16 cellular contexts compared by ENCODE assay signal in genomic region chr3:153003860-153004259, GRCh38.
"Had no signal": no experiment of that assay in that cellular context is flagged by ENCODE, and none has a peak within 500 bp of the region (broad histone marks: within the 10 kb centered on the region; RNA-seq: fewer than 3 reads in every experiment).

No MANE protein-coding gene starts in this region.

- DNase-seq: KBM-7, MV-4-11, NCI-H1048, NCI-H1105, NCI-H1436 treated with DMSO at 0.1 percent for 48 hours, NCI-H1694, NCI-H187 treated with DMSO at 0.1 percent for 48 hours, NCI-H2029 treated with DMSO at 0.1 percent for 48 hours, NCI-H2171 treated with DMSO at 0.1 percent for 48 hours, NCI-H345, NCI-H526 treated with DMSO at 0.1 percent for 48 hours, NCI-H774, Right ventricle myocardium superior, RPMI8226, SK-N-SH, SW 1271 had no signal

- H3K9ac ChIP-seq: SK-N-SH had no signal

- H3K9me3 ChIP-seq: SK-N-SH had no signal

- H3K4me2 ChIP-seq: SK-N-SH had no signal
